In the genomic region with DNA sequence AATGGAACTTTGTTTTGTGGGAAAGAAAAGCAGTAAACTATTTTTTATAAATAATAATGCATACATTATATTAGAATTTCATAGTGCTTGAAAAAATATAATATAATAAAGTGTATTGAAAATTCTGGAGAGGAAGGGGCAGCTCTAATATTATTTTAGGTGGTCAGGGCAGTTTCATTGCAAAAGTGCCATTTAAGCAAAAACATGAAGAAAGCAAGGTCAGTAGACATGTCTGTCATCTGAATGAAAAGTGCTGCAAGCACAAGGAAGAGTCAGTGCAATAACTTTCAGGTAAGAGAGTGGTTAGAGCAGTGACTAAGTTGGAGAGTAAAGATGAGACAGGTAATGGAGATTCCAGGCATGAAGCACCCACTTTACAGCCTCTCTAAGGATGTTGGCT, we compare ENCODE assay signal across 33 cellular contexts.
DNase-seq lines count a peak whose midpoint lies in the region; ATAC-seq, FAIRE-seq and TF ChIP-seq lines count a peak whose summit lies in the region.
"Had no signal": no experiment of that assay in that cellular context is flagged by ENCODE, and none has a peak within 500 bp of the region (broad histone marks: within the 10 kb centered on the region; RNA-seq: fewer than 3 reads in every experiment).

No MANE protein-coding gene starts in this region.

- H3K27ac ChIP-seq in HepG2 (ENCODE audit: extremely low read length, insufficient read depth, low read length), result no peak overlapping the region
- H3K27ac ChIP-seq in right lobe of liver, result no peak overlapping the region
- H3K27ac ChIP-seq in IMR-90 (ENCODE audit: insufficient read depth, low read length), result no peak overlapping the region
- H3K27ac ChIP-seq in H1 (ENCODE audit: low read depth, low read length), result no peak overlapping the region
- H3K27ac ChIP-seq in brain microvascular endothelial cell, result no peak overlapping the region
- H3K27ac ChIP-seq: 22Rv1; A549; BLaER1; BLaER1 treated with 17β-estradiol and CSF1 and Interleukin-3, amounts not matched to agents 10 nM and 100 nM; C4-2B had no signal

- no peak overlapping the region for H3K23ac ChIP-seq in IMR-90 (ENCODE audit: low read depth, low read length)
- no peak overlapping the region for H3K23ac ChIP-seq in H1 (ENCODE audit: insufficient read length)

- H2BK15ac ChIP-seq in IMR-90 (ENCODE audit: low read depth, low read length), result no peak overlapping the region
- no peak overlapping the region for H2BK15ac ChIP-seq in H1 (ENCODE audit: low read length)

- in situ Hi-C loops in HepG2 (cut with HindIII; ENCODE audit: extremely low pct_ligation_motif_present, low pct_unique_long_range_greater_than_20kb), result no loop called here
- in situ Hi-C loops in IMR-90 (cut with MboI; ENCODE audit: low sequenced_read_pairs), result no loop called here
- in situ Hi-C loops in brain microvascular endothelial cell (cut with HindIII; ENCODE audit: low pct_ligation_motif_present, low sequenced_read_pairs), result no loop called here

- TF ChIP-seq CTCF in HepG2 (CRISPR knock-in tag; IDR thresholded peaks at IDR 0.05), result no peak
- no peak for TF ChIP-seq CTCF in right lobe of liver (IDR thresholded peaks at IDR 0.05)
- no peak for TF ChIP-seq CTCF in IMR-90 (conservative IDR thresholded peaks at IDR 0.05; ENCODE audit: low read depth, low read length)
- TF ChIP-seq CTCF in H1 (IDR thresholded peaks at IDR 0.05; ENCODE audit: control extremely low read depth in 1 of 3, insufficient read depth in 1 of 3, low read depth in 1 of 3, low read length in 3 of 3), result no peak
- no peak for TF ChIP-seq CTCF in brain microvascular endothelial cell (IDR thresholded peaks at IDR 0.05; ENCODE audit: low read depth, low read length, missing control alignments)

- H3K4me3 ChIP-seq in HepG2 (replicated peaks in 1 of 3; ENCODE audit: insufficient read depth in 1 of 3, low read depth in 2 of 3, low read length in 3 of 3) (no peak overlapping the region), right lobe of liver (no peak overlapping the region), IMR-90 (ENCODE audit: insufficient read depth, low read depth, low read length) (no peak overlapping the region), H1 (ENCODE audit: extremely low read depth in 1 of 4, insufficient read depth in 2 of 4, low read depth in 3 of 4, low read length in 4 of 4) (no peak overlapping the region), brain microvascular endothelial cell (ENCODE audit: low read depth, low read length) (no peak overlapping the region)
- H3K4me3 ChIP-seq: A549; BLaER1; BLaER1 treated with 17β-estradiol and CSF1 and Interleukin-3, amounts not matched to agents 10 nM and 100 nM had no signal

- no peak overlapping the region for H2AFZ ChIP-seq in HepG2 (ENCODE audit: low read length)
- H2AFZ ChIP-seq in IMR-90 (replicated peaks; ENCODE audit: low read length, poor library complexity), result no peak overlapping the region
- peak overlapping the region; percentile 68; the same call in 1 of the 2 replicates for H2AFZ ChIP-seq in H1 (ENCODE audit: low read length)

- H3K4ac ChIP-seq in IMR-90 (ENCODE audit: low read depth, low read length) (no peak overlapping the region), H1 (replicated peaks; ENCODE audit: insufficient read length, low read depth, low read length) (no peak overlapping the region)

- H4K5ac ChIP-seq in IMR-90 (ENCODE audit: low read depth, low read length), result no peak overlapping the region
- H4K5ac ChIP-seq in H1 (ENCODE audit: insufficient read length, low read depth, low read length), result no peak overlapping the region

- H4K91ac ChIP-seq in IMR-90 (ENCODE audit: insufficient read depth, low read depth, low read length) (no peak overlapping the region), H1 (replicated peaks; ENCODE audit: insufficient read length, low read length) (no peak overlapping the region)

- no peak overlapping the region for H3K14ac ChIP-seq in IMR-90 (replicated peaks; ENCODE audit: low read depth, low read length)
- no peak overlapping the region for H3K14ac ChIP-seq in H1 (ENCODE audit: insufficient read length)

- TF ChIP-seq RAD21 in HepG2 (CRISPR knock-in tag; IDR thresholded peaks at IDR 0.05) (no peak), IMR-90 (IDR thresholded peaks at IDR 0.05; ENCODE audit: low read length) (no peak), H1 (IDR thresholded peaks at IDR 0.05 in 1 of 2, conservative IDR thresholded peaks at IDR 0.05 in 1 of 2; ENCODE audit: low read depth in 2 of 2, low read length in 2 of 2) (no peak)

- H3K36me3 ChIP-seq in HepG2 (replicated peaks in 1 of 2; ENCODE audit: control insufficient read depth in 1 of 2, insufficient read depth in 2 of 2, low read length in 2 of 2) (no peaks in the 10 kb centered on the region), right lobe of liver (no peaks in the 10 kb centered on the region), IMR-90 (ENCODE audit: control insufficient read depth, insufficient read depth, low read length) (no peaks in the 10 kb centered on the region), H1 (ENCODE audit: control insufficient read depth in 2 of 4, insufficient read depth in 4 of 4, low read length in 3 of 4) (no peaks in the 10 kb centered on the region), brain microvascular endothelial cell (replicated peaks) (no peaks in the 10 kb centered on the region)
- H3K36me3 ChIP-seq: BE2C; BLaER1; BLaER1 treated with 17β-estradiol and CSF1 and Interleukin-3, amounts not matched to agents 10 nM and 100 nM had no signal

- H2AK9ac ChIP-seq in IMR-90 (replicated peaks; ENCODE audit: low read depth, low read length, poor library complexity), result no peak overlapping the region

- FAIRE-seq in HepG2 (lab: Jason Lieb, UNC), result no peak
- FAIRE-seq in H1 (lab: Jason Lieb, UNC), result no peak
- FAIRE-seq: A204.1, A549, D721Med had no signal

- no peak overlapping the region for H3K9ac ChIP-seq in HepG2 (ENCODE audit: insufficient read depth, low read depth, low read length)
- H3K9ac ChIP-seq in IMR-90 (ENCODE audit: low read depth, low read length), result no peak overlapping the region
- H3K9ac ChIP-seq in H1 (replicated peaks in 1 of 4; ENCODE audit: extremely low read depth in 1 of 4, low read depth in 3 of 4, low read length in 3 of 4), result no peak overlapping the region
- H3K9ac ChIP-seq: BLaER1; BLaER1 treated with 17β-estradiol and CSF1 and Interleukin-3, amounts not matched to agents 10 nM and 100 nM had no signal

- DNase-seq in HepG2 (ENCODE audit: low spot score) (no peak), right lobe of liver (no peak), IMR-90 (no peak), H1 (ENCODE audit: low read depth in 1 of 2, low spot score in 2 of 2) (no peak), brain microvascular endothelial cell (no peak)
- no peak for DNase-seq in stimulated activated CD8-positive, alpha-beta memory T cell treated with anti-CD3 and anti-CD28 coated beads, Interleukin-4, amount 100 ng/mL, for 48 hours
- DNase-seq: 8988T; ACHN; AML-193; BE2C; C1 segment of cervical spinal cord; Caco-2; Calu3; CD4-positive, alpha-beta memory T cell; CD4-positive, alpha-beta T cell; CD4-positive, CD25-positive, alpha-beta regulatory T cell; CD8-positive, alpha-beta memory T cell; CD8-positive, alpha-beta T cell; COR-L47; DMS 273 treated with DMSO at 0.1 percent for 48 hours; DMS153; DMS53; DMS79; DMS79 treated with DMSO at 0.1 percent for 48 hours; DND-41; EL had no signal

- CTCF ChIA-PET in HepG2 (lab: Yijun Ruan, JAX; ENCODE audit: low intra/inter-chr PET ratio, low total read pairs) (no interaction called here), IMR-90 (lab: Yijun Ruan, JAX) (no interaction called here), H1 (lab: Charles Lee; ENCODE audit: partially characterized antibody) (no interaction called here)

- H3K27me3 ChIP-seq in HepG2 (ENCODE audit: control insufficient read depth in 1 of 2, insufficient read depth in 2 of 2, low read length in 2 of 2) (no peaks in the 10 kb centered on the region; a peak in 1 of 5 replicates), right lobe of liver (no peaks in the 10 kb centered on the region), IMR-90 (ENCODE audit: control insufficient read depth, insufficient read depth, low read length) (no peaks in the 10 kb centered on the region), H1 (replicated peaks in 1 of 4; ENCODE audit: control insufficient read depth in 3 of 4, extremely low read depth in 1 of 4, insufficient read depth in 3 of 4, low read length in 3 of 4) (no peaks in the 10 kb centered on the region), brain microvascular endothelial cell (replicated peaks) (no peaks in the 10 kb centered on the region)
- H3K27me3 ChIP-seq: BE2C; BLaER1; BLaER1 treated with 17β-estradiol and CSF1 and Interleukin-3, amounts not matched to agents 10 nM and 100 nM had no signal

- H3K4me2 ChIP-seq in HepG2 (ENCODE audit: low read depth, low read length) (no peak overlapping the region), IMR-90 (ENCODE audit: low read depth, low read length) (no peak overlapping the region), H1 (ENCODE audit: insufficient read depth in 1 of 2, low read depth in 2 of 2, low read length in 2 of 2) (no peak overlapping the region)
- H3K4me2 ChIP-seq: A549; BLaER1; BLaER1 treated with 17β-estradiol and CSF1 and Interleukin-3, amounts not matched to agents 10 nM and 100 nM had no signal

- H2BK5ac ChIP-seq in IMR-90 (ENCODE audit: low read depth, low read length, poor library complexity, severe bottlenecking), result no peak overlapping the region
- no peak overlapping the region for H2BK5ac ChIP-seq in H1 (ENCODE audit: low read depth, low read length)

- no peak overlapping the region for H2BK12ac ChIP-seq in H1 (ENCODE audit: low read depth, low read length)

- dilution Hi-C loops in IMR-90 (cut with HindIII; ENCODE audit: low sequenced_read_pairs, unreplicated experiment), result no loop called here

- H2AK5ac ChIP-seq in IMR-90 (ENCODE audit: low read depth, low read length), result no peak overlapping the region
- H2AK5ac ChIP-seq in H1 (ENCODE audit: low read depth, low read length), result no peak overlapping the region

- ATAC-seq in HepG2, result no peak
- no peak for ATAC-seq in right lobe of liver
- ATAC-seq in IMR-90 (ENCODE audit: low read depth), result no peak
- ATAC-seq: A549; CD8-positive, alpha-beta T cell had no signal

- no peaks in the 10 kb centered on the region for H3K9me3 ChIP-seq in HepG2 (ENCODE audit: low read length)
- H3K9me3 ChIP-seq in right lobe of liver, result no peaks in the 10 kb centered on the region
- H3K9me3 ChIP-seq in IMR-90 (ENCODE audit: control insufficient read depth, insufficient read depth, low read length), result peaks cover 5% of the 10 kb centered on the region
- H3K9me3 ChIP-seq in H1 (ENCODE audit: insufficient read depth in 2 of 2, low read depth in 1 of 2, low read length in 1 of 2), result no peaks in the 10 kb centered on the region
- H3K9me3 ChIP-seq: A549; BE2C; BLaER1; BLaER1 treated with 17β-estradiol and CSF1 and Interleukin-3, amounts not matched to agents 10 nM and 100 nM; Caco-2 had no signal

- no peak overlapping the region for H3K56ac ChIP-seq in IMR-90 (ENCODE audit: extremely low read depth, insufficient read depth, low read length)
- no peak overlapping the region for H3K56ac ChIP-seq in H1 (replicated peaks; ENCODE audit: insufficient read length, low read depth, low read length)

- TF ChIP-seq POLR2A in HepG2 (IDR thresholded peaks at IDR 0.05; ENCODE audit: insufficient read depth in 1 of 2, low read depth in 2 of 2, low read length in 2 of 2) (no peak), right lobe of liver (IDR thresholded peaks at IDR 0.05) (no peak), IMR-90 (IDR thresholded peaks at IDR 0.05; ENCODE audit: low read depth, low read length) (no peak), H1 (IDR thresholded peaks at IDR 0.05; ENCODE audit: control extremely low read depth in 1 of 2, low read depth in 2 of 2, low read length in 2 of 2) (no peak)

- BruUV-seq in HepG2 (replicated peaks; lab: Mats Ljungman, UMichigan) (no TSS peak), IMR-90 (replicated peaks; lab: Mats Ljungman, UMichigan) (no TSS peak)

- H4K8ac ChIP-seq in IMR-90 (ENCODE audit: low read depth in 2 of 2, low read length in 2 of 2), result no peak overlapping the region
- no peak overlapping the region for H4K8ac ChIP-seq in H1 (ENCODE audit: extremely low read depth, insufficient read depth, low read length)

- H3K79me2 ChIP-seq in HepG2 (ENCODE audit: insufficient read depth, low read length) (no peaks in the 10 kb centered on the region), H1 (ENCODE audit: control insufficient read depth in 1 of 2, insufficient read depth in 2 of 2, low read length in 2 of 2) (no peaks in the 10 kb centered on the region)

- H3K18ac ChIP-seq in IMR-90 (ENCODE audit: low read depth, low read length) (no peak overlapping the region), H1 (ENCODE audit: extremely low read depth, low read length) (no peak overlapping the region)

- intact Hi-C loops in HepG2 (cut with micrococcal nuclease; ENCODE audit: unreplicated experiment), result no loop called here
- intact Hi-C loops in right lobe of liver (cut with DNase I), result no loop called here
- intact Hi-C loops in IMR-90 (cut with micrococcal nuclease), result no loop called here

- H2BK120ac ChIP-seq in IMR-90 (ENCODE audit: low read depth, low read length) (no peak overlapping the region), H1 (replicated peaks; ENCODE audit: low read depth, low read length) (no peak overlapping the region)

- H3K9me1 ChIP-seq in IMR-90 (ENCODE audit: insufficient read depth, low read length), result no peaks in the 10 kb centered on the region

- no peaks in the 10 kb centered on the region for H3K79me1 ChIP-seq in IMR-90 (ENCODE audit: low read depth in 1 of 2, low read length in 2 of 2)
- no peaks in the 10 kb centered on the region for H3K79me1 ChIP-seq in H1 (ENCODE audit: low read depth, low read length)

- H4K20me1 ChIP-seq in HepG2 (ENCODE audit: insufficient read depth, low read length) (no peaks in the 10 kb centered on the region), IMR-90 (ENCODE audit: insufficient read depth, low read length) (no peaks in the 10 kb centered on the region), H1 (replicated peaks in 1 of 2; ENCODE audit: control insufficient read depth in 1 of 2, insufficient read depth in 2 of 2, low read length in 2 of 2) (no peaks in the 10 kb centered on the region)
- H4K20me1 ChIP-seq: BLaER1; BLaER1 treated with 17β-estradiol and CSF1 and Interleukin-3, amounts not matched to agents 10 nM and 100 nM had no signal

- POLR2A ChIA-PET in HepG2 (lab: Yijun Ruan, JAX), result no interaction called here
- POLR2A ChIA-PET in IMR-90 (lab: Charles Lee; ENCODE audit: unreplicated experiment), result no interaction called here
- POLR2A ChIA-PET in H1 (lab: Charles Lee; ENCODE audit: partially characterized antibody), result no interaction called here

- TF ChIP-seq EP300 in HepG2 (IDR thresholded peaks at IDR 0.05; ENCODE audit: low read depth in 2 of 2, low read length in 2 of 2) (no peak), HepG2 (CRISPR knock-in tag; IDR thresholded peaks at IDR 0.05; ENCODE audit: borderline replicate concordance) (no peak), H1 (IDR thresholded peaks at IDR 0.05; ENCODE audit: borderline replicate concordance in 1 of 2, low read depth in 2 of 2, low read length in 2 of 2) (no peak)

- no peaks in the 10 kb centered on the region for H3K23me2 ChIP-seq in H1 (ENCODE audit: low read depth, low read length)

- H2BK20ac ChIP-seq in IMR-90 (ENCODE audit: low read depth, low read length) (no peak overlapping the region), H1 (ENCODE audit: low read length) (no peak overlapping the region)

- H3K4me1 ChIP-seq in HepG2 (ENCODE audit: insufficient read depth, low read length), result no peaks in the 10 kb centered on the region
- H3K4me1 ChIP-seq in right lobe of liver, result no peaks in the 10 kb centered on the region
- no peaks in the 10 kb centered on the region for H3K4me1 ChIP-seq in IMR-90 (ENCODE audit: control insufficient read depth, insufficient read depth, low read length)
- H3K4me1 ChIP-seq in H1 (replicated peaks in 1 of 4; ENCODE audit: control insufficient read depth in 3 of 4, insufficient read depth in 4 of 4, low read length in 3 of 4), result no peaks in the 10 kb centered on the region
- H3K4me1 ChIP-seq: A549; BE2C; BLaER1; BLaER1 treated with 17β-estradiol and CSF1 and Interleukin-3, amounts not matched to agents 10 nM and 100 nM; Caco-2 had no signal

Comparison
In these comparisons a context has a peak if more than half of its experiments do, and no peak if none do; other contexts are left out.
1. Of the 41 proteins assayed by ChIP-seq in both HepG2 and H1: peak only in HepG2: MAFK; only in H1: none; in both: none; in neither: 40.